1 cellular context compared by ENCODE assay signal in genomic region chr20:63246490-63247284, GRCh38.
A peak's percentile ranks its signal among the peaks of the same experiment; 100 is the strongest.
TF ChIP-seq lines count a peak whose summit lies in the region.

No MANE protein-coding gene starts in this region.

TF ChIP-seq in WTC11, 78 proteins besides CTCF, POLR2A, EP300 and RAD21 (continued from another document):
- TF ChIP-seq, protein P1, sequence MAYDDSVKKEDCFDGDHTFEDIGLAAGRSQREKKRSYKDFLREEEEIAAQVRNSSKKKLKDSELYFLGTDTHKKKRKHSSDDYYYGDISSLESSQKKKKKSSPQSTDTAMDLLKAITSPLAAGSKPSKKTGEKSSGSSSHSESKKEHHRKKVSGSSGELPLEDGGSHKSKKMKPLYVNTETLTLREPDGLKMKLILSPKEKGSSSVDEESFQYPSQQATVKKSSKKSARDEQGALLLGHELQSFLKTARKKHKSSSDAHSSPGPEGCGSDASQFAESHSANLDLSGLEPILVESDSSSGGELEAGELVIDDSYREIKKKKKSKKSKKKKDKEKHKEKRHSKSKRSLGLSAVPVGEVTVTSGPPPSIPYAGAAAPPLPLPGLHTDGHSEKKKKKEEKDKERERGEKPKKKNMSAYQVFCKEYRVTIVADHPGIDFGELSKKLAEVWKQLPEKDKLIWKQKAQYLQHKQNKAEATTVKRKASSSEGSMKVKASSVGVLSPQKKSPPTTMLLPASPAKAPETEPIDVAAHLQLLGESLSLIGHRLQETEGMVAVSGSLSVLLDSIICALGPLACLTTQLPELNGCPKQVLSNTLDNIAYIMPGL (CRISPR knock-in tag; IDR thresholded peaks at IDR 0.05) = peak; percentile 62; the same call in 1 of the 2 replicates
- TF ChIP-seq NFATC4 (CRISPR knock-in tag; IDR thresholded peaks at IDR 0.05) = no peak
- TF ChIP-seq, protein P2, sequence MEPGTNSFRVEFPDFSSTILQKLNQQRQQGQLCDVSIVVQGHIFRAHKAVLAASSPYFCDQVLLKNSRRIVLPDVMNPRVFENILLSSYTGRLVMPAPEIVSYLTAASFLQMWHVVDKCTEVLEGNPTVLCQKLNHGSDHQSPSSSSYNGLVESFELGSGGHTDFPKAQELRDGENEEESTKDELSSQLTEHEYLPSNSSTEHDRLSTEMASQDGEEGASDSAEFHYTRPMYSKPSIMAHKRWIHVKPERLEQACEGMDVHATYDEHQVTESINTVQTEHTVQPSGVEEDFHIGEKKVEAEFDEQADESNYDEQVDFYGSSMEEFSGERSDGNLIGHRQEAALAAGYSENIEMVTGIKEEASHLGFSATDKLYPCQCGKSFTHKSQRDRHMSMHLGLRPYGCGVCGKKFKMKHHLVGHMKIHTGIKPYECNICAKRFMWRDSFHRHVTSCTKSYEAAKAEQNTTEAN (CRISPR knock-in tag; IDR thresholded peaks at IDR 0.05) = no peak
- TF ChIP-seq, protein P3, sequence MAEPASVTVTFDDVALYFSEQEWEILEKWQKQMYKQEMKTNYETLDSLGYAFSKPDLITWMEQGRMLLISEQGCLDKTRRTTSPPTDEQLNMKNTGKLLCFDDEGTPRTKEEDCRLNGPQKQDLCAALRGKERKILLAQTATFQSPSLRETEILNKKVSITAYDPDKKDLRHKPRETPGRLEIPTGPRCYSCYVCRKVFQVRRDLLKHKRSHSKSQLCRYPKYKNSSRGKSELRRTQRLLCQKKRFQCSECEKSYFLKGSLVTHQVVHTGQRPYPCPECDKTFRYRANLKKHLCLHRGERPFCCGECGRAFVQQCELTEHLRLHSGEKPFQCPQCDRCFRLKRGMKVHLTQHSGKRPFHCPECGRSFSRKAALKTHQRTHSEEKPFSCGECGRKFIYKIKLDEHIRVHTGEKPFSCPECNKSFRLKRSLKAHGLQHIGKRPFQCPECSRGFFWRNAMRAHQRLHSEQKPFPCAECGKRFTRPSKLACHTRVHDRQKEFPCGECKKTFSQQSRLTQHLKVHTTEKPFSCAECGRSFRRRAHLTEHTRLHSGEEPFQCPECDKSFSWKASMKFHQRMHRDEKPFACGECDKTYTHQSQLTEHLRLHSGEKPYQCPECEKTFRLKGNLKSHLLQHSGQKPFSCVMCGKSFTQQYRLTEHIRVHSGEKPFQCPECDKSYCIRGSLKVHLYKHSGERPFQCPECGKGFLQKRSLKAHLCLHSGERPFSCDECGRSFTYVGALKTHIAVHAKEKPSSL (CRISPR knock-in tag; conservative IDR thresholded peaks at IDR 0.05) = no peak
- TF ChIP-seq PREB (CRISPR knock-in tag; IDR thresholded peaks at IDR 0.05; ENCODE audit: borderline replicate concordance) = no peak
- no peak for TF ChIP-seq OVOL2 (CRISPR knock-in tag; IDR thresholded peaks at IDR 0.05; ENCODE audit: borderline replicate concordance)
